ENCODE assay signal across 11 cellular contexts in the genomic region with DNA sequence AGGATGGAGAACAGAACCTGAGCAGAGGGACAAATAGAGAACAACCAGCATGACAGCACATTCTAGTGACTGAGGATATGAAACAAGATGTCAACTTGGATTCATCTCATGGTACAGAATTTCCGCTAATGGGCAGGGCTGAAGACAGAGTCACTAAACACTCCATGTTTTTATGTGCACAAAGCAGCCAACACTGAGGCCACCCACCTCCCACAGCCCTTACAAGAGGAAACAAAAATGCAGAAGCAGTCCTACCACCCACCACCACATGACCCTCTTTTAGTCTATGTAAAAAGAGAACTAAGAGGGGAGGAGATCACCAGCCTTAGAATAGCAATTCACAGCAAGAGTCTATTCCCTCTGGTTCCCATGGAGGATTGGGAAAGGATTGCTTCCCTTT.
DNase-seq lines count a peak whose midpoint lies in the region; ATAC-seq and TF ChIP-seq lines count a peak whose summit lies in the region.
"Had no signal": no experiment of that assay in that cellular context is flagged by ENCODE, and none has a peak within 500 bp of the region (broad histone marks: within the 10 kb centered on the region; RNA-seq: fewer than 3 reads in every experiment).

No MANE protein-coding gene starts in this region.

- H3K4me3 ChIP-seq in BLaER1 (peak overlapping the region; percentile 53), adrenal gland (no peak overlapping the region)
- H3K4me3 ChIP-seq: GM23338 had no signal

- H3K27me3 ChIP-seq in BLaER1 (no peaks in the 10 kb centered on the region), adrenal gland (no peaks in the 10 kb centered on the region)

- peaks cover 6% of the 10 kb centered on the region for H3K9me3 ChIP-seq in BLaER1
- no peaks in the 10 kb centered on the region for H3K9me3 ChIP-seq in adrenal gland (replicated peaks in 1 of 3)

- TF ChIP-seq POLR2A in adrenal gland (IDR thresholded peaks at IDR 0.05), result no peak

- H3K4me2 ChIP-seq in BLaER1, result peak overlapping the region; percentile 95
- H3K4me2 ChIP-seq: GM23338 had no signal

- no peak for TF ChIP-seq CTCF in adrenal gland (IDR thresholded peaks at IDR 0.05)

- H3K36me3 ChIP-seq in BLaER1 (no peaks in the 10 kb centered on the region), adrenal gland (replicated peaks in 1 of 2) (no peaks in the 10 kb centered on the region)

- WGBS in adrenal gland, 4 donors, result 68 to 100% (median 71%) methylated on average over 1 of the region's 1 CpG

- ATAC-seq in GM19397 (IDR thresholded peaks at IDR 0.05; ENCODE audit: unreplicated experiment), result peak; percentile 60
- peak; percentile 87 for ATAC-seq in HG03103 (IDR thresholded peaks at IDR 0.05; ENCODE audit: low read depth, unreplicated experiment)
- ATAC-seq: GM23338 had no signal

- H3K4me1 ChIP-seq in BLaER1 (peaks cover 72% of the 10 kb centered on the region), adrenal gland (replicated peaks in 1 of 2) (no peaks in the 10 kb centered on the region)

- intact Hi-C loops in adrenal gland (cut with DNase I), result no loop called here

- peak overlapping the region; percentile 66; the same call in 1 of the 2 replicates for H3K9ac ChIP-seq in BLaER1

- no peaks in the 10 kb centered on the region for H4K20me1 ChIP-seq in BLaER1

- peak overlapping the region; percentile 87 for H3K27ac ChIP-seq in BLaER1
- H3K27ac ChIP-seq in adrenal gland, result no peak overlapping the region
- H3K27ac ChIP-seq: VCaP had no signal

- DNase-seq in adrenal gland (peak in 5 of 7 donors; percentile 17 to 55 (median 24)), DMS153 (lab: John Stamatoyannopoulos, UW) (no peak), T-helper 9 cell (no peak), NCI-H128 (lab: John Stamatoyannopoulos, UW; ENCODE audit: unreplicated experiment) (no peak)
- no peak for DNase-seq in stimulated activated CD4-positive, alpha-beta T cell treated with anti-CD3 and anti-CD28 coated beads, Interleukin-4, amount 100 ng/mL, for 24 hours
- DNase-seq: NCI-H2171 had no signal

Comparison
In these comparisons a context has a peak if more than half of its experiments do, and no peak if none do; other contexts are left out.
1. DNase-seq: peak in adrenal gland (5 of 7); none in stimulated activated CD4-positive, alpha-beta T cell treated with anti-CD3 and anti-CD28 coated beads, Interleukin-4, amount 100 ng/mL, for 24 hours (single experiment), DMS153 (single experiment), T-helper 9 cell (single experiment) and NCI-H128 (single experiment).